Comparison of ENCODE assay signal across 7 cellular contexts in genomic region chr13:35470671-35471465, GRCh38. TPM values are rescaled to one million over a fixed set of nuclear protein-coding genes. Genes with fewer than 3 reads are reported as not detected.
DNase-seq lines count a peak whose midpoint lies in the region; ATAC-seq, FAIRE-seq and TF ChIP-seq lines count a peak whose summit lies in the region.

No MANE protein-coding gene starts in this region.

- no peak for TF ChIP-seq POLR2A in endothelial cell of umbilical vein (IDR thresholded peaks at IDR 0.05; ENCODE audit: low read depth, low read length)

- BruUV-seq in endothelial cell of umbilical vein (replicated peaks; lab: Mats Ljungman, UMichigan): no TSS peak

- FAIRE-seq in endothelial cell of umbilical vein (lab: Jason Lieb, UNC): peak; percentile 55

- H3K9me3 ChIP-seq in SK-N-SH (no peaks in the 10 kb centered on the region; the same call in 1 of the 2 replicates), endothelial cell of umbilical vein (replicated peaks; ENCODE audit: control insufficient read depth, insufficient read depth, low read length) (no peaks in the 10 kb centered on the region), thoracic aorta (no peaks in the 10 kb centered on the region)

- TF ChIP-seq EP300 in SK-N-SH (IDR thresholded peaks at IDR 0.05; ENCODE audit: borderline replicate concordance in 1 of 2, low read depth in 1 of 2, low read length in 1 of 2): 0 out of 4 replicates have a peak, but pooled peaks of 1 of the 2 experiments have one; percentile 13

- peak overlapping the region; percentile 82 for H3K4me2 ChIP-seq in SK-N-SH
- H3K4me2 ChIP-seq in endothelial cell of umbilical vein (ENCODE audit: insufficient read depth, low read length): peak overlapping the region; percentile 64

- H2AFZ ChIP-seq in SK-N-SH (ENCODE audit: low read depth): peak overlapping the region; percentile 66
- peak overlapping the region; percentile 97 for H2AFZ ChIP-seq in endothelial cell of umbilical vein (ENCODE audit: low read depth, low read length)

- peak overlapping the region; percentile 93 to 99 for H3K27ac ChIP-seq in SK-N-SH (ENCODE audit: low read depth in 2 of 2, low read length in 1 of 2)
- H3K27ac ChIP-seq in endothelial cell of umbilical vein (ENCODE audit: insufficient read depth, low read depth, low read length): no peak overlapping the region
- peak overlapping the region in 1 of 2 donors; percentile 41 for H3K27ac ChIP-seq in thoracic aorta

- H3K79me2 ChIP-seq in SK-N-SH (ENCODE audit: insufficient read depth): peaks cover 73% of the 10 kb centered on the region
- no peaks in the 10 kb centered on the region for H3K79me2 ChIP-seq in endothelial cell of umbilical vein (ENCODE audit: control insufficient read depth, insufficient read depth, low read length)

- peaks cover 7 to 9% of the 10 kb centered on the region in 2 experiments for H3K4me1 ChIP-seq in SK-N-SH (ENCODE audit: control insufficient read depth in 1 of 2, insufficient read depth in 2 of 2, low read depth in 1 of 2, low read length in 1 of 2)
- H3K4me1 ChIP-seq in endothelial cell of umbilical vein (ENCODE audit: control insufficient read depth, extremely low read depth, insufficient read depth, low read length): peaks cover 4% of the 10 kb centered on the region
- no peaks in the 10 kb centered on the region for H3K4me1 ChIP-seq in thoracic aorta (ENCODE audit: control insufficient read depth in 1 of 2, low read depth in 2 of 2)

- peak overlapping the region; percentile 64 to 82 for H3K4me3 ChIP-seq in SK-N-SH (ENCODE audit: low read depth in 2 of 2, low read length in 1 of 2)
- H3K4me3 ChIP-seq in endothelial cell of umbilical vein (replicated peaks in 1 of 3; ENCODE audit: insufficient read depth in 1 of 3, low read depth in 1 of 3, low read length in 3 of 3): peak overlapping the region; percentile 40 to 57 (median 52)
- peak overlapping the region; percentile 69 for H3K4me3 ChIP-seq in thoracic aorta

- intact Hi-C loops in endothelial cell of umbilical vein (cut with micrococcal nuclease): loop anchor here (2.0 to 10.0 kb wide), 3 partner anchors 250 to 534 kb away; no protein-coding TSS in a partner anchor

- H3K9ac ChIP-seq in SK-N-SH (peak overlapping the region; percentile 89), endothelial cell of umbilical vein (replicated peaks; ENCODE audit: extremely low read depth, insufficient read depth, low read length) (peak overlapping the region; percentile 39)

- peaks cover 46% of the 10 kb centered on the region for H3F3A ChIP-seq in SK-N-SH (replicated peaks; ENCODE audit: insufficient read depth)

- no peaks in the 10 kb centered on the region for H3K9me1 ChIP-seq in endothelial cell of umbilical vein (replicated peaks; ENCODE audit: control insufficient read depth, extremely low read depth, insufficient read depth, low read length)

- ATAC-seq in thoracic aorta (ENCODE audit: insufficient number of reproducible peaks, low FRiP score, low read depth): no peak
- no peak for ATAC-seq in GM21786 (IDR thresholded peaks at IDR 0.05; ENCODE audit: unreplicated experiment)

- H3K27me3 ChIP-seq in SK-N-SH (ENCODE audit: insufficient read depth) (no peaks in the 10 kb centered on the region), endothelial cell of umbilical vein (ENCODE audit: control insufficient read depth in 2 of 2, insufficient read depth in 2 of 2, low read length in 2 of 2) (no peaks in the 10 kb centered on the region), thoracic aorta (replicated peaks; ENCODE audit: insufficient read depth) (no peaks in the 10 kb centered on the region)

- dilution Hi-C loops in endothelial cell of umbilical vein (cut with MboI; ENCODE audit: extremely low pct_ligation_motif_present, low sequenced_read_pairs): no loop called here

- CTCF ChIA-PET in SK-N-SH (lab: Yijun Ruan, JAX): interaction anchor here (1.0 kb wide), 1 partner anchor 261 kb away, joined by 3 read pairs; no protein-coding TSS in a partner anchor
- CTCF ChIA-PET in endothelial cell of umbilical vein (lab: Charles Lee): no interaction called here
- CTCF ChIA-PET in HEK293T (lab: Yijun Ruan, JAX): no interaction called here

- DNase-seq in SK-N-SH: peak; percentile 80
- peak; percentile 32 for DNase-seq in endothelial cell of umbilical vein (ENCODE audit: low read depth, low spot score)
- peak; percentile 27 for DNase-seq in medulla oblongata (ENCODE audit: extremely low spot score)
- no peak for DNase-seq in thoracic aorta (ENCODE audit: low spot score)
- no peak for DNase-seq in HEK293T (ENCODE audit: extremely low spot score)
- no peak for DNase-seq in HCEC 1CT

- 11% methylated on average over 35 of the region's 58 CpGs for WGBS in SK-N-SH (ENCODE audit: low lambda C conversion rate)

- no peak for TF ChIP-seq CTCF in SK-N-SH (IDR thresholded peaks at IDR 0.05)
- TF ChIP-seq CTCF in endothelial cell of umbilical vein (IDR thresholded peaks at IDR 0.05; ENCODE audit: extremely low read depth in 1 of 2, insufficient read depth in 1 of 2, low read depth in 1 of 2, low read length in 2 of 2): no peak
- TF ChIP-seq CTCF in thoracic aorta (IDR thresholded peaks at IDR 0.05): no peak

- POLR2A ChIA-PET in SK-N-SH (lab: Yijun Ruan, JAX) (interaction anchor here (0.6 to 1.6 kb wide), 4 partner anchors 82 to 314 kb away, joined by 3 to 4 read pairs (median 3); no protein-coding TSS in a partner anchor), endothelial cell of umbilical vein (lab: Charles Lee) (no interaction called here), HEK293T (lab: Yijun Ruan, JAX) (no interaction called here)

- no peaks in the 10 kb centered on the region for H3K9me2 ChIP-seq in SK-N-SH

- H3K36me3 ChIP-seq in SK-N-SH (replicated peaks in 1 of 2; ENCODE audit: control insufficient read depth in 1 of 2, insufficient read depth in 2 of 2, low read length in 1 of 2): peaks cover 25 to 28% of the 10 kb centered on the region in 2 experiments
- H3K36me3 ChIP-seq in endothelial cell of umbilical vein (ENCODE audit: control insufficient read depth in 2 of 2, extremely low read depth in 1 of 2, insufficient read depth in 2 of 2, low read length in 2 of 2): no peaks in the 10 kb centered on the region
- H3K36me3 ChIP-seq in thoracic aorta: no peaks in the 10 kb centered on the region

- H4K20me1 ChIP-seq in SK-N-SH (ENCODE audit: insufficient read depth): no peaks in the 10 kb centered on the region; the same call in 1 of the 2 replicates
- no peaks in the 10 kb centered on the region for H4K20me1 ChIP-seq in endothelial cell of umbilical vein (replicated peaks; ENCODE audit: control insufficient read depth, extremely low read depth, insufficient read depth, low read length)

- peak; percentile 22 for TF ChIP-seq RAD21 in SK-N-SH (IDR thresholded peaks at IDR 0.05; ENCODE audit: low read length)

TF ChIP-seq in SK-N-SH, 30 proteins besides CTCF, POLR2A, EP300 and RAD21 (continues in another document):
- TF ChIP-seq PBX3 (IDR thresholded peaks at IDR 0.05): peak; percentile 46; the same call in 1 of the 2 replicates

TF ChIP-seq in endothelial cell of umbilical vein, 7 proteins besides CTCF, POLR2A, EP300 and RAD21:
- TF ChIP-seq POLR2AphosphoS5 (IDR thresholded peaks at IDR 0.05; ENCODE audit: insufficient read depth, low read depth, low read length) (no peak), FOS (IDR thresholded peaks at IDR 0.05; ENCODE audit: borderline replicate concordance, insufficient read depth, low read length) (no peak), EZH2 (IDR thresholded peaks at IDR 0.05; ENCODE audit: borderline replicate concordance, low read depth, low read length, severe bottlenecking) (no peak), GATA2 (IDR thresholded peaks at IDR 0.05; ENCODE audit: insufficient read depth, insufficient read length, low read depth, low read length) (no peak), MYC (IDR thresholded peaks at IDR 0.05; ENCODE audit: low read depth, low read length) (no peak), JUN (IDR thresholded peaks at IDR 0.05; ENCODE audit: borderline replicate concordance, insufficient read depth, insufficient read length, low read depth) (no peak)
- TF ChIP-seq, protein P1, sequence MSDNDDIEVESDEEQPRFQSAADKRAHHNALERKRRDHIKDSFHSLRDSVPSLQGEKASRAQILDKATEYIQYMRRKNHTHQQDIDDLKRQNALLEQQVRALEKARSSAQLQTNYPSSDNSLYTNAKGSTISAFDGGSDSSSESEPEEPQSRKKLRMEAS (IDR thresholded peaks at IDR 0.05; ENCODE audit: insufficient read depth, insufficient read length): no peak
TF ChIP-seq in endothelial cell of umbilical vein: peak in this region for 0.

TF ChIP-seq in HEK293T, 16 proteins besides CTCF, POLR2A, EP300 and RAD21 (continues in another document):
- TF ChIP-seq ELF4 (IDR thresholded peaks at IDR 0.05) (no peak), L3MBTL2 (conservative IDR thresholded peaks at IDR 0.05) (no peak), LEF1 (IDR thresholded peaks at IDR 0.05; ENCODE audit: borderline replicate concordance) (no peak), HDGF (IDR thresholded peaks at IDR 0.05; ENCODE audit: borderline replicate concordance) (no peak), CTBP1 (IDR thresholded peaks at IDR 0.05; ENCODE audit: borderline replicate concordance) (no peak), FOXK2 (IDR thresholded peaks at IDR 0.05) (no peak), ZNF384 (IDR thresholded peaks at IDR 0.05) (no peak), FOXM1 (IDR thresholded peaks at IDR 0.05; ENCODE audit: borderline replicate concordance) (no peak), BHLHE40 (IDR thresholded peaks at IDR 0.05; ENCODE audit: borderline replicate concordance) (no peak), TARDBP (IDR thresholded peaks at IDR 0.05) (no peak)

RNA-seq across cellular contexts. Expression of gene MAB21L1, which starts 5.6 kb away (rescaled TPM):
- 42.3 and 44.8 TPM in 2 replicates for polyA plus RNA-seq in SK-N-SH (2012; rRNA removed)
- polyA plus RNA-seq in SK-N-SH (2012; cell fraction: cytosol; rRNA removed): 41.2 and 45.8 TPM in 2 replicates
- polyA plus RNA-seq in SK-N-SH (2012; cell fraction: nucleus; rRNA removed): 21.8 and 27.7 TPM in 2 replicates
- not detected in 2 replicates for total RNA-seq in endothelial cell of umbilical vein
- polyA plus RNA-seq in endothelial cell of umbilical vein: 0.03 and 0.05 TPM in 2 replicates
- polyA plus RNA-seq in endothelial cell of umbilical vein (2011; cell fraction: cytosol; rRNA removed): 0.04 and 0.07 TPM in 2 replicates
- 0.07 and 0.12 TPM in 2 replicates for polyA plus RNA-seq in endothelial cell of umbilical vein (2011; cell fraction: nucleus; rRNA removed)
- polyA plus RNA-seq in endothelial cell of umbilical vein (2012): not detected in 2 replicates
- polyA minus RNA-seq in endothelial cell of umbilical vein: 0.06 and 0.49 TPM in 2 replicates
- polyA minus RNA-seq in endothelial cell of umbilical vein (2011; cell fraction: cytosol; rRNA and poly(A)+ RNA removed): not detected
- 0.14 TPM in 1 of 2 replicates, not detected in the other for polyA minus RNA-seq in endothelial cell of umbilical vein (2011; cell fraction: nucleus; rRNA and poly(A)+ RNA removed)
- 1 to 10 TPM in 1 of 2 donors, under 1 TPM in 1; 0.63 to 1.1 TPM for total RNA-seq in thoracic aorta

Comparison
In these comparisons a context has a peak if more than half of its experiments do, and no peak if none do; other contexts are left out.
1. DNase-seq: peak in SK-N-SH (single experiment), endothelial cell of umbilical vein (single experiment) and medulla oblongata (single experiment); none in thoracic aorta (single experiment), HEK293T (single experiment) and HCEC 1CT (single experiment).
2. Peak in every context shown above with its lines, with median percentiles within 50 percentile points of each other: H3K4me3 ChIP-seq.